ENCODE assay signal across 1 cellular context in genomic region chr22:29784451-29785361, GRCh38.
TF ChIP-seq lines count a peak whose summit lies in the region.

No MANE protein-coding gene starts in this region.

TF ChIP-seq in WTC11, 78 proteins besides CTCF, POLR2A, EP300 and RAD21 (continued from another document):
- TF ChIP-seq STAT6 (CRISPR knock-in tag; conservative IDR thresholded peaks at IDR 0.05; ENCODE audit: low read depth) (no peak), FOXP4 (CRISPR knock-in tag; IDR thresholded peaks at IDR 0.05) (no peak)
